ENCODE assay signal across 9 cellular contexts in the genomic region with DNA sequence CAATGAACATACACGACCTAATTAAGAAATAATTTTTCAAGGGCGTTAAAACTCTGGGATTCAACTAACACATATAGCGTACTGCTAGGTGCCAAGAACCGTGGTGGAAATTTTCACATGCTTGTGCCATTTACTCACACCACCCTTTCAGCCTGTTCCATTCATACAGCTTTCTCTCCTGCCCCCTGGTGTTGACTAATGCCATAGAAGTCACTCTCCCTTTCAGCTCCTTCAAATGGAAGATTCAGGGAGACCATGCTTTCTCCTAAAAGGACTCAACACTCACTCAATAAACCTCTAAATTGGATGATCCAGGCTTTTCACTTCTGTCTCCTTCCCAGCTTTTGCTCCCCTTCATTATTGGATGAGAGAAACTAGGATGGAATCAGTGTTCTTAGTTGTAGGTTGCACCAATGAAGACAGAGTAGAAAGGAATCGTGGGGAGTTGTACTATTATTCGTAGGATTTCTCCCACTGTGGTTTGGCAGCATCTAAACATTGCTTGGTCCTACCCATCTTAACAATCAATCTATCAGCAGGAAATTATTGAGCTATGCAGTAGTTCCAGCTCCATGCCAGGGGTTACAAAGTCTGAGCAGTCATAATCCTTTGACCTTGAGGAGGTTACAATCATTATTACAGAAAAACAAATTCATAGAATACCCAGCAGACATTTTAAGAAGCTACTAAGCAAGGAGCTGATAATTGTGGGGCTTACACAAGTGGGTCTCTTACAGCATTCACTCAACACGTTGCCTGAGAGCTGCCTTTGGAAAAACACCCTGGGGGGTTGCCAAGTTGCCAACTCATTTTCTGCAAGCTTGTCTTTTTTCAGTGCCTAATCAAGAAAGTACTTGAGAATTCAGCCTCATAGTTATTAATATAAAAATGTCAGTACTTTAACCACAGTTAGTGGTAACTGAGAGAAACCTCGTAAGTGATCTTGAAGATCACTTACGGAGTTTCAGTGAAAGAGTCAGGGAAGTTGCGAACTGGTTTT. TPM values are rescaled to one million over a fixed set of nuclear protein-coding genes. Genes with fewer than 3 reads are reported as not detected.
DNase-seq lines count a peak whose midpoint lies in the region; ATAC-seq, FAIRE-seq and TF ChIP-seq lines count a peak whose summit lies in the region.
"Had no signal": no experiment of that assay in that cellular context is flagged by ENCODE, and none has a peak within 500 bp of the region (broad histone marks: within the 10 kb centered on the region; RNA-seq: fewer than 3 reads in every experiment).

No MANE protein-coding gene starts in this region.

- CTCF ChIA-PET in HCT116 (lab: Charles Lee), result interaction anchor here (0.9 to 3.9 kb wide), 21 partner anchors 9 to 724 kb away, joined by 3 to 25 read pairs (median 5); no protein-coding TSS in a partner anchor
- CTCF ChIA-PET in activated CD4-positive, alpha-beta memory T cell treated with anti-CD3 and anti-CD28 coated beads, Interleukin-2, amount 10 ng/mL, durations not matched to agents 7 days and 5 days (lab: Charles Lee), result interaction anchor here (0.8 to 6.3 kb wide), 18 partner anchors 9 to 751 kb away, joined by 3 to 65 read pairs (median 3); no protein-coding TSS in a partner anchor

- no peak for FAIRE-seq in urothelium cell line (lab: Jason Lieb, UNC)
- FAIRE-seq: TTC549 had no signal

- no peaks in the 10 kb centered on the region for H3K4me1 ChIP-seq in HCT116 (ENCODE audit: control insufficient read depth in 1 of 2, insufficient read depth in 2 of 2, low read length in 2 of 2)
- no peaks in the 10 kb centered on the region for H3K4me1 ChIP-seq in fibroblast of lung (ENCODE audit: control insufficient read depth, extremely low read depth, insufficient read depth, low read length)

- H2AFZ ChIP-seq in HCT116 (ENCODE audit: low read depth, low read length, poor library complexity, severe bottlenecking), result peak overlapping the region; percentile 87
- no peak overlapping the region for H2AFZ ChIP-seq in fibroblast of lung (ENCODE audit: low read length)

- no peaks in the 10 kb centered on the region for H3K79me2 ChIP-seq in HCT116 (ENCODE audit: insufficient read depth, low read length)
- H3K79me2 ChIP-seq in fibroblast of lung (ENCODE audit: control insufficient read depth, insufficient read depth, low read length), result peaks cover 6% of the 10 kb centered on the region

- H3K9me2 ChIP-seq in HCT116 (ENCODE audit: insufficient read depth), result no peaks in the 10 kb centered on the region

- TF ChIP-seq CTCF in HCT116 (IDR thresholded peaks at IDR 0.05 in 2 of 3, conservative IDR thresholded peaks at IDR 0.05 in 1 of 3; ENCODE audit: borderline replicate concordance in 1 of 3, insufficient read depth in 1 of 3, low read depth in 2 of 3, low read length in 2 of 3), result peak; percentile 73 to 83 (median 77)
- TF ChIP-seq CTCF in fibroblast of lung (conservative IDR thresholded peaks at IDR 0.05 in 1 of 2, IDR thresholded peaks at IDR 0.05 in 1 of 2; ENCODE audit: low read depth in 1 of 2, low read length in 2 of 2), result peak; percentile 82 to 84
- TF ChIP-seq CTCF in nephron (IDR thresholded peaks at IDR 0.05; ENCODE audit: unreplicated experiment in 3 of 3), result peak; percentile 72 to 82 (median 75)

- DNase-seq in D341Med (ENCODE audit: low spot score), result peak; percentile 47
- DNase-seq in HCT116 (ENCODE audit: low read depth, low spot score), result peak; percentile 69
- DNase-seq in NCI-H345 (lab: John Stamatoyannopoulos, UW), result peak; percentile 73
- DNase-seq in activated CD4-positive, alpha-beta memory T cell treated with anti-CD3 and anti-CD28 coated beads, Interleukin-2, amount 10 ng/mL, durations not matched to agents 7 days and 5 days, result peak; percentile 44
- peak; percentile 82 to 88 for DNase-seq in fibroblast of lung (ENCODE audit: low read depth in 2 of 2)
- DNase-seq in urothelium cell line (ENCODE audit: low spot score), result peak; percentile 55

- TF ChIP-seq POLR2A in HCT116 (IDR thresholded peaks at IDR 0.05; ENCODE audit: borderline replicate concordance, extremely low read depth, insufficient read depth, insufficient read length), result no peak

- H3K36me3 ChIP-seq in HCT116 (ENCODE audit: control insufficient read depth in 1 of 2, insufficient read depth in 2 of 2, low read length in 2 of 2) (no peaks in the 10 kb centered on the region), fibroblast of lung (ENCODE audit: control insufficient read depth, insufficient read depth, low read length) (no peaks in the 10 kb centered on the region)

- no peaks in the 10 kb centered on the region for H3K9me3 Mint-ChIP-seq in activated CD4-positive, alpha-beta memory T cell treated with anti-CD3 and anti-CD28 coated beads, Interleukin-2, amount 10 ng/mL, durations not matched to agents 7 days and 5 days
- peaks cover 3% of the 10 kb centered on the region for H3K9me3 Mint-ChIP-seq in nephron

- BruUV-seq in HCT116 (replicated peaks; lab: Mats Ljungman, UMichigan), result no TSS peak

- no peaks in the 10 kb centered on the region for H4K20me1 ChIP-seq in HCT116 (ENCODE audit: insufficient read depth)
- H4K20me1 ChIP-seq in fibroblast of lung (ENCODE audit: control insufficient read depth, extremely low read depth, insufficient read depth, low read length), result no peaks in the 10 kb centered on the region

- H3K27me3 ChIP-seq in HCT116 (ENCODE audit: insufficient read depth, low read length) (no peaks in the 10 kb centered on the region), fibroblast of lung (ENCODE audit: control insufficient read depth, insufficient read depth, low read length) (no peaks in the 10 kb centered on the region)

- no peak overlapping the region for H3K27ac ChIP-seq in HCT116 (ENCODE audit: low read depth, low read length)
- no peak overlapping the region for H3K27ac ChIP-seq in fibroblast of lung (ENCODE audit: insufficient read depth, low read length)

- POLR2A ChIA-PET in HCT116 (lab: Charles Lee), result no interaction called here
- POLR2A ChIA-PET in activated CD4-positive, alpha-beta memory T cell treated with anti-CD3 and anti-CD28 coated beads, Interleukin-2, amount 10 ng/mL, durations not matched to agents 7 days and 5 days (lab: Charles Lee), result no interaction called here

- TF ChIP-seq RAD21 in HCT116 (IDR thresholded peaks at IDR 0.05; ENCODE audit: low read depth), result peak; percentile 87

- H3K4me3 ChIP-seq in HCT116 (replicated peaks in 1 of 2; ENCODE audit: low read depth in 1 of 2, low read length in 2 of 2) (no peak overlapping the region), fibroblast of lung (replicated peaks in 1 of 4; ENCODE audit: control extremely low read depth in 1 of 4, insufficient read depth in 1 of 4, low read depth in 3 of 4, low read length in 4 of 4) (no peak overlapping the region)

- no peak overlapping the region for H3K4me3 Mint-ChIP-seq in activated CD4-positive, alpha-beta memory T cell treated with anti-CD3 and anti-CD28 coated beads, Interleukin-2, amount 10 ng/mL, durations not matched to agents 7 days and 5 days
- peak overlapping the region; percentile 57 to 77 (median 74) for H3K4me3 Mint-ChIP-seq in nephron

- ATAC-seq in HCT116 (peak; percentile 95), HG03159 (IDR thresholded peaks at IDR 0.05; ENCODE audit: unreplicated experiment) (no peak)

- no peaks in the 10 kb centered on the region for H3K36me3 Mint-ChIP-seq in activated CD4-positive, alpha-beta memory T cell treated with anti-CD3 and anti-CD28 coated beads, Interleukin-2, amount 10 ng/mL, durations not matched to agents 7 days and 5 days (ENCODE audit: low read depth)
- H3K36me3 Mint-ChIP-seq in nephron (ENCODE audit: low read depth), result peaks cover 8% of the 10 kb centered on the region

- H3K9me3 ChIP-seq in HCT116 (ENCODE audit: control insufficient read depth in 1 of 2, insufficient read depth in 1 of 2, low read depth in 1 of 2, low read length in 2 of 2), result no peaks in the 10 kb centered on the region
- H3K9me3 ChIP-seq in fibroblast of lung (ENCODE audit: control insufficient read depth, insufficient read depth, low read depth, low read length), result no peaks in the 10 kb centered on the region

- peaks cover 7% of the 10 kb centered on the region for H3K4me1 Mint-ChIP-seq in activated CD4-positive, alpha-beta memory T cell treated with anti-CD3 and anti-CD28 coated beads, Interleukin-2, amount 10 ng/mL, durations not matched to agents 7 days and 5 days
- peaks cover 33% of the 10 kb centered on the region for H3K4me1 Mint-ChIP-seq in nephron

- intact Hi-C loops in HCT116 (cut with micrococcal nuclease), result loop anchor here (1.0 to 10.0 kb wide), 5 partner anchors 83 to 721 kb away; no protein-coding TSS in a partner anchor

- H3K27ac Mint-ChIP-seq in activated CD4-positive, alpha-beta memory T cell treated with anti-CD3 and anti-CD28 coated beads, Interleukin-2, amount 10 ng/mL, durations not matched to agents 7 days and 5 days, result no peak overlapping the region
- peak overlapping the region; percentile 22 to 84 (median 70) for H3K27ac Mint-ChIP-seq in nephron

- H3K27me3 Mint-ChIP-seq in activated CD4-positive, alpha-beta memory T cell treated with anti-CD3 and anti-CD28 coated beads, Interleukin-2, amount 10 ng/mL, durations not matched to agents 7 days and 5 days, result peaks cover 48% of the 10 kb centered on the region
- H3K27me3 Mint-ChIP-seq in nephron (ENCODE audit: low read depth), result peaks cover 4% of the 10 kb centered on the region

- H3K4me2 ChIP-seq in HCT116 (ENCODE audit: low read length) (no peak overlapping the region), fibroblast of lung (ENCODE audit: extremely low read depth, insufficient read depth, low read length) (no peak overlapping the region)

- RAD21 ChIA-PET in HCT116 (lab: Charles Lee; ENCODE audit: low non-redundant PET in 1 of 2, low total read pairs in 2 of 2, uncharacterized antibody in 2 of 2, unreplicated experiment in 2 of 2), result interaction anchor here (1.0 to 1.9 kb wide), 4 partner anchors 83 to 337 kb away, joined by 3 to 9 read pairs (median 4); no protein-coding TSS in a partner anchor

- H3K9ac ChIP-seq in HCT116 (ENCODE audit: low read length) (no peak overlapping the region), fibroblast of lung (ENCODE audit: insufficient read depth, low read length) (no peak overlapping the region)

TF ChIP-seq in HCT116, 20 proteins besides CTCF, POLR2A, EP300 and RAD21 (continues in another document):
- peak; percentile 64; the same call in 1 of the 2 replicates for TF ChIP-seq CBX3 (IDR thresholded peaks at IDR 0.05; ENCODE audit: low read depth)

RNA-seq across cellular contexts. Expression of a gene that starts 2.8 kb away (rescaled TPM):
- 0.20 TPM for total RNA-seq in HCT116 (2021; ENCODE audit: unreplicated experiment)
- not detected in 2 replicates for polyA plus RNA-seq in HCT116 (2012)
- total RNA-seq in activated CD4-positive, alpha-beta memory T cell treated with anti-CD3 and anti-CD28 coated beads, Interleukin-2, amount 10 ng/mL, durations not matched to agents 7 days and 5 days, result under 1 TPM in 1 of 2 experiments, not detected in 1; 0.23 TPM
- total RNA-seq in fibroblast of lung, result 94.5 and 125 TPM in 2 replicates
- 25.0 and 67.8 TPM in 2 replicates for polyA plus RNA-seq in fibroblast of lung
- 22.3 and 47.5 TPM in 2 replicates for polyA plus RNA-seq in fibroblast of lung (2012)
- 26.6 and 47.5 TPM in 2 replicates for polyA minus RNA-seq in fibroblast of lung (ENCODE audit: low replicate concordance)

Comparison
In these comparisons a context has a peak if more than half of its experiments do, and no peak if none do; other contexts are left out.
1. RNA of a gene that starts 2.8 kb away (total RNA-seq): 94.5 to 125 TPM in fibroblast of lung; 0.23 TPM in activated CD4-positive, alpha-beta memory T cell treated with anti-CD3 and anti-CD28 coated beads, Interleukin-2, amount 10 ng/mL, durations not matched to agents 7 days and 5 days and 0.20 TPM in HCT116 (single experiment); every median in the first group is over 10 times any median in the second.
2. Peak in every context shown above with its lines, with median percentiles within 50 percentile points of each other: DNase-seq and CTCF ChIP-seq.